Comparison of ENCODE assay signal across 12 cellular contexts in the genomic region with DNA sequence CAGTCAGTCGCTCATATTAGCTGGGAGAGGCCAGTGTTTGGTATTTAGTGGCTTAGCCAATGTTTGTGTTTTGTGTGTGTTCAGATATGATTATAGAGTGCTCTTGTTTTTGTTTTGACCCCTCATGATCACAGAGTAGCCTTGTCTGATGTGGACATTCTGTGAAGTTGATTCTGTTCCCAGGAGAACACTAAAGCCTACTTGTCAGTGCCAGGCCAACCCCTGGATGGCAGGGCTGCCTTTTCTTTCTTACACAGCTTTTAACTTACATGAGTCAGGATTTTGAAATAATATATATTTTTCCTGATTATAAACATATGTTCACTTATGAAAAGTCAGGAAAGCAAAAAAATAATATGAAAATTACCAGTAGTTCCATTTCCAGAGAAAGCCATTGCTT.
"Had no signal": no experiment of that assay in that cellular context is flagged by ENCODE, and none has a peak within 500 bp of the region (broad histone marks: within the 10 kb centered on the region; RNA-seq: fewer than 3 reads in every experiment).

No MANE protein-coding gene starts in this region.

- H3K4me3 ChIP-seq: cardiac muscle cell, gastroesophageal sphincter, lower lobe of right lung, pancreas, tibial nerve, uterus had no signal

- DNase-seq: activated CD4-positive, CD25-positive, alpha-beta regulatory T cell treated with anti-CD3 and anti-CD28 coated beads, Interleukin-2, amount 50 U/mL, for 72 hours; activated naive CD4-positive, alpha-beta T cell; activated naive CD8-positive, alpha-beta T cell treated with anti-CD3 and anti-CD28 coated beads, Interleukin-2, amount 10 ng/mL, durations not matched to agents 7 days and 5 days; left colon; lower lobe of right lung; naive B cell; pancreas; stimulated activated CD4-positive, alpha-beta T cell treated with anti-CD3 and anti-CD28 coated beads, Interleukin-12 subunit alpha, Interleukin-12 subunit beta, amount 100 ng/mL, for 4 hours; uterus had no signal
